In the genomic region with DNA sequence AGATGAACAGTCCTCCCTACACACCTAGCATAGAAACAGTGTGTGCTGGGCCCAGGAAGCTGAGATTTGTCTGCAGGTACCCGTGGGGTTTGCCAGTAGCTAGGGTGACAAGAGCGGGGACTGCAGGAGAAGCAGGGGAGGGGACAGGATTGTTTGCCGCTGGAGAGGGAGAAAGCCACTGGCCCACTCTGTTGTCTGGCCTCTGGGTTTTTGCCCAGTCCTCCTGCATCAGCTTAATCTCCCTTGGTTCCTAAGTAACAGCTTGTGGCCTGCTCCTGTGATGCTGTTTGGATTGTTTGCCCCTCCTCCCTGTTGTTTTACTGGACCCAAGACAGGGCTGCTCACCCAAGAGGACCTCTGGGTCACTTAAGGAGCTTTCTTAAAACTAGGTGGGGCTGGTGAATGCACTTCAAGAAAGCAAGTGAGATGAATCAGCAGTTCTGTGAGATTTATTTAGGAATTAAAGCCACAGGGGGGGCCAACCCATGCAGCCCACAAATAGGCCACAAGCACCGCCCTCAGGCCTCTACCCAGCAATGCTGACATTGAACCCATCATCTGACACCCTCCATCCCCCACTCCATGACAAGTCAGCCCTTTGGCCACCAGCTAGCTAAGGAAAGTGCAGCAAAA, we compare ENCODE assay signal across 9 cellular contexts.
A peak's percentile ranks its signal among the peaks of the same experiment; 100 is the strongest.
DNase-seq lines count a peak whose midpoint lies in the region; TF ChIP-seq lines count a peak whose summit lies in the region.
"Had no signal": no experiment of that assay in that cellular context is flagged by ENCODE, and none has a peak within 500 bp of the region (broad histone marks: within the 10 kb centered on the region; RNA-seq: fewer than 3 reads in every experiment).

No MANE protein-coding gene starts in this region.

- H3K9me3 ChIP-seq in esophagus muscularis mucosa, result no peaks in the 10 kb centered on the region

- H3K4me1 ChIP-seq in esophagus muscularis mucosa, result peaks cover 4 to 10% (median 7%) of the 10 kb centered on the region in 4 donors

- intact Hi-C loops in esophagus muscularis mucosa (cut with DNase I), result loop anchor here (10.0 kb wide), 1 partner anchor 565 kb away; no protein-coding TSS in a partner anchor

- H3K27me3 ChIP-seq in esophagus muscularis mucosa, result no peaks in the 10 kb centered on the region

- H3K36me3 ChIP-seq in esophagus muscularis mucosa, result no peaks in the 10 kb centered on the region

- 66% methylated on average over 4 of the region's 4 CpGs for WGBS in esophagus muscularis mucosa

- H3K27ac ChIP-seq in esophagus muscularis mucosa (replicated peaks in 1 of 4), result peak overlapping the region in 3 of 4 donors; percentile 15 to 34 (median 27)

- H3K4me3 ChIP-seq in esophagus muscularis mucosa (no peak overlapping the region), retinal pigment epithelial cell (ENCODE audit: low read length) (no peak overlapping the region)

- DNase-seq in GM04503 (ENCODE audit: low read depth), result peak; percentile 95
- DNase-seq in NCI-H510A treated with DMSO at 0.1 percent for 48 hours (lab: John Stamatoyannopoulos, UW), result peak; percentile 69
- DNase-seq in esophagus muscularis mucosa (ENCODE audit: extremely low spot score), result no peak
- DNase-seq in retinal pigment epithelial cell (ENCODE audit: low read depth), result peak; percentile 93
- DNase-seq in SHP77 treated with DMSO at 0.1 percent for 48 hours (lab: John Stamatoyannopoulos, UW), result no peak
- DNase-seq in erythroblast (lab: John Stamatoyannopoulos, UW), result no peak
- DNase-seq in dermis blood vessel endothelial cell, result no peak
- no peak for DNase-seq in COLO829 (ENCODE audit: low spot score)
- DNase-seq: activated CD4-positive, alpha-beta T cell treated with anti-CD3 and anti-CD28 coated beads for 48 hours had no signal

- no peak for TF ChIP-seq CTCF in esophagus muscularis mucosa (IDR thresholded peaks at IDR 0.05)
- no peak for TF ChIP-seq CTCF in retinal pigment epithelial cell (conservative IDR thresholded peaks at IDR 0.05; ENCODE audit: low read depth, low read length)

- TF ChIP-seq POLR2A in esophagus muscularis mucosa (IDR thresholded peaks at IDR 0.05; ENCODE audit: low read depth), result no peak
- no peak for TF ChIP-seq POLR2A in erythroblast (IDR thresholded peaks at IDR 0.05; ENCODE audit: low read length)

- no peak for TF ChIP-seq EP300 in esophagus muscularis mucosa (IDR thresholded peaks at IDR 0.05)

Comparison
In these comparisons a context has a peak if more than half of its experiments do, and no peak if none do; other contexts are left out.
1. DNase-seq: peak in GM04503 (single experiment), NCI-H510A treated with DMSO at 0.1 percent for 48 hours (single experiment) and retinal pigment epithelial cell (single experiment); none in esophagus muscularis mucosa (single experiment), SHP77 treated with DMSO at 0.1 percent for 48 hours (single experiment), erythroblast (0 of 2), dermis blood vessel endothelial cell (single experiment) and COLO829 (single experiment).